1 cellular context compared by ENCODE assay signal in genomic region chrX:129540725-129541184, GRCh38.
TF ChIP-seq lines count a peak whose summit lies in the region.

No MANE protein-coding gene starts in this region.

TF ChIP-seq in liver, 16 proteins besides CTCF, POLR2A, EP300 and RAD21 (continued from another document):
- TF ChIP-seq REST (IDR thresholded peaks at IDR 0.05) (peak; percentile 64), HNF4G (IDR thresholded peaks at IDR 0.05) (no peak), FOXA2 (IDR thresholded peaks at IDR 0.05) (peak; percentile 60), RXRA (IDR thresholded peaks at IDR 0.05) (peak; percentile 72), MAX (IDR thresholded peaks at IDR 0.05) (peak; percentile 63), HNF4A (conservative IDR thresholded peaks at IDR 0.05) (peak; percentile 38 to 49), ZBTB33 (IDR thresholded peaks at IDR 0.05) (no peak), NR2F2 (IDR thresholded peaks at IDR 0.05) (no peak), EGR1 (IDR thresholded peaks at IDR 0.05; ENCODE audit: low read depth in 2 of 2) (no peak)
TF ChIP-seq in liver: peak in this region for 10.
